ENCODE assay signal across 12 cellular contexts in the genomic region with DNA sequence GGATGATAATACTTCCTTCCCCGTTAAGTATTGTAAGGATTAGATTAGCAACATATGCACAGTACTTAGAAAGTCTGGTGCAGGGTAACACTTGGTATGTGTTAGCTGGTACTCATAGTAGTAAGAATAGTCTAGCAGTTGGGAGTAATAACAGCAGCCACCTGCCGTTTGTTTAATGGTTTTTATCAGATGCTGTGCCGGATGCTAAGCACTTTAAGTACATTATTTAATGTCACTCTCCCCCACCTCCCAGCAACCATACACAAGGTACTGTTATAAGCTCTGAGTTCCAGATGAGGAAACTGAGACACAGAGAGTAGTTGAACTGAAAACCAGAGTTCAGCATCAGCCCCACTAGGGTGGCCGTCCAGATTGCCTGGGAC.
DNase-seq lines count a peak whose midpoint lies in the region; TF ChIP-seq lines count a peak whose summit lies in the region.
"Had no signal": no experiment of that assay in that cellular context is flagged by ENCODE, and none has a peak within 500 bp of the region (broad histone marks: within the 10 kb centered on the region; RNA-seq: fewer than 3 reads in every experiment).

No MANE protein-coding gene starts in this region.

- no peak overlapping the region for H3K4me3 ChIP-seq in LNCaP clone FGC (ENCODE audit: low read depth, low read length)
- H3K4me3 ChIP-seq: GM23248 had no signal

- no peaks in the 10 kb centered on the region for H3K27me3 Mint-ChIP-seq in dendritic cell treated with granulocyte-macrophage colony-stimulating factor and Interleukin-4, amounts not matched to agents 40 ng/mL and 50 ng/mL, for 4 days
- H3K27me3 Mint-ChIP-seq in osteocyte (ENCODE audit: unreplicated experiment), result no peaks in the 10 kb centered on the region
- H3K27me3 Mint-ChIP-seq: activated naive CD8-positive, alpha-beta T cell treated with anti-CD3 and anti-CD28 coated beads, Interleukin-2, amount 10 ng/mL, durations not matched to agents 7 days and 5 days had no signal

- no peak overlapping the region for H3K4me3 Mint-ChIP-seq in dendritic cell treated with granulocyte-macrophage colony-stimulating factor and Interleukin-4, amounts not matched to agents 40 ng/mL and 50 ng/mL, for 4 days
- H3K4me3 Mint-ChIP-seq in osteocyte (ENCODE audit: unreplicated experiment), result no peak overlapping the region
- H3K4me3 Mint-ChIP-seq: activated naive CD8-positive, alpha-beta T cell treated with anti-CD3 and anti-CD28 coated beads, Interleukin-2, amount 10 ng/mL, durations not matched to agents 7 days and 5 days had no signal

- H3K27ac Mint-ChIP-seq in dendritic cell treated with granulocyte-macrophage colony-stimulating factor and Interleukin-4, amounts not matched to agents 40 ng/mL and 50 ng/mL, for 4 days, result peak overlapping the region; percentile 40
- peak overlapping the region; percentile 70 for H3K27ac Mint-ChIP-seq in osteocyte (ENCODE audit: unreplicated experiment)
- H3K27ac Mint-ChIP-seq: activated naive CD8-positive, alpha-beta T cell treated with anti-CD3 and anti-CD28 coated beads, Interleukin-2, amount 10 ng/mL, durations not matched to agents 7 days and 5 days had no signal

- intact Hi-C loops in dendritic cell treated with granulocyte-macrophage colony-stimulating factor and Interleukin-4, amounts not matched to agents 40 ng/mL and 50 ng/mL, for 4 days (cut with micrococcal nuclease), result no loop called here

- no peaks in the 10 kb centered on the region for H3K9me3 Mint-ChIP-seq in dendritic cell treated with granulocyte-macrophage colony-stimulating factor and Interleukin-4, amounts not matched to agents 40 ng/mL and 50 ng/mL, for 4 days
- no peaks in the 10 kb centered on the region for H3K9me3 Mint-ChIP-seq in osteocyte (ENCODE audit: unreplicated experiment)
- H3K9me3 Mint-ChIP-seq: activated naive CD8-positive, alpha-beta T cell treated with anti-CD3 and anti-CD28 coated beads, Interleukin-2, amount 10 ng/mL, durations not matched to agents 7 days and 5 days had no signal

- H3K4me1 Mint-ChIP-seq in dendritic cell treated with granulocyte-macrophage colony-stimulating factor and Interleukin-4, amounts not matched to agents 40 ng/mL and 50 ng/mL, for 4 days (ENCODE audit: low read depth), result peaks cover 96% of the 10 kb centered on the region
- H3K4me1 Mint-ChIP-seq in osteocyte (ENCODE audit: unreplicated experiment), result peaks cover 79% of the 10 kb centered on the region

- H3K36me3 Mint-ChIP-seq in dendritic cell treated with granulocyte-macrophage colony-stimulating factor and Interleukin-4, amounts not matched to agents 40 ng/mL and 50 ng/mL, for 4 days (ENCODE audit: low read depth), result peaks cover 77% of the 10 kb centered on the region
- H3K36me3 Mint-ChIP-seq in osteocyte (ENCODE audit: unreplicated experiment), result peaks cover 24% of the 10 kb centered on the region
- H3K36me3 Mint-ChIP-seq: activated naive CD8-positive, alpha-beta T cell treated with anti-CD3 and anti-CD28 coated beads, Interleukin-2, amount 10 ng/mL, durations not matched to agents 7 days and 5 days had no signal

- peak; percentile 36 for DNase-seq in DMS 273 treated with DMSO at 0.1 percent for 48 hours (lab: John Stamatoyannopoulos, UW)
- DNase-seq in LNCaP clone FGC (ENCODE audit: low read depth), result peak; percentile 39
- DNase-seq in osteocyte (ENCODE audit: extremely low spot score, unreplicated experiment), result no peak
- no peak for DNase-seq in GDM1 (lab: John Stamatoyannopoulos, UW)
- no peak for DNase-seq in UCSD-AML1 (lab: John Stamatoyannopoulos, UW; ENCODE audit: unreplicated experiment)
- no peak for DNase-seq in nucleus accumbens (lab: John Stamatoyannopoulos, UW)
- no peak for DNase-seq in AML-193 (lab: John Stamatoyannopoulos, UW)
- DNase-seq: activated naive CD8-positive, alpha-beta T cell treated with anti-CD3 and anti-CD28 coated beads, Interleukin-2, amount 10 ng/mL, durations not matched to agents 7 days and 5 days; NCI-H187; stimulated activated CD4-positive, alpha-beta T cell treated with anti-CD3 and anti-CD28 coated beads, Interleukin-4, amount 100 ng/mL, for 24 hours had no signal

- TF ChIP-seq CTCF in LNCaP clone FGC (IDR thresholded peaks at IDR 0.05; ENCODE audit: control insufficient read depth, extremely low read depth, insufficient read depth), result no peak
- no peak for TF ChIP-seq CTCF in osteocyte (IDR thresholded peaks at IDR 0.05)

Comparison
In these comparisons a context has a peak if more than half of its experiments do, and no peak if none do; other contexts are left out.
1. DNase-seq: peak in DMS 273 treated with DMSO at 0.1 percent for 48 hours (single experiment) and LNCaP clone FGC (single experiment); none in osteocyte (single experiment), GDM1 (single experiment), UCSD-AML1 (single experiment), nucleus accumbens (0 of 56) and AML-193 (0 of 2).